In genomic region chr18:7452331-7452730, GRCh38 we compare ENCODE assay signal across 10 cellular contexts.
A peak's percentile ranks its signal among the peaks of the same experiment; 100 is the strongest.
DNase-seq lines count a peak whose midpoint lies in the region; ATAC-seq, FAIRE-seq and TF ChIP-seq lines count a peak whose summit lies in the region.
"Had no signal": no experiment of that assay in that cellular context is flagged by ENCODE, and none has a peak within 500 bp of the region (broad histone marks: within the 10 kb centered on the region; RNA-seq: fewer than 3 reads in every experiment).

No MANE protein-coding gene starts in this region.

- no peaks in the 10 kb centered on the region for H3K27me3 ChIP-seq in left ventricle myocardium inferior (ENCODE audit: low read depth)
- no peaks in the 10 kb centered on the region for H3K27me3 ChIP-seq in stomach

- no peak overlapping the region for H3K4me3 ChIP-seq in left ventricle myocardium inferior
- no peak overlapping the region for H3K4me3 ChIP-seq in stomach

- no peaks in the 10 kb centered on the region for H3K4me1 Mint-ChIP-seq in T-helper 17 cell
- H3K4me1 Mint-ChIP-seq in stimulated activated memory B cell treated with anti-CD40 and anti-IgM and Interleukin-4, amounts not matched to agents 10 μg/mL and 1 μg/mL and 100 μg/mL, for 72 hours: no peaks in the 10 kb centered on the region
- H3K4me1 Mint-ChIP-seq: IgD-negative memory B cell had no signal

- intact Hi-C loops in left ventricle myocardium inferior (cut with micrococcal nuclease): loop anchor here (10.0 kb wide), 1 partner anchor 92 kb away; no protein-coding TSS in a partner anchor
- intact Hi-C loops in stomach (cut with DNase I; ENCODE audit: low total_unique reads): no loop called here

- no peak for TF ChIP-seq EP300 in stomach (IDR thresholded peaks at IDR 0.05)

- no peaks in the 10 kb centered on the region for H3K9me3 ChIP-seq in left ventricle myocardium inferior (replicated peaks)
- H3K9me3 ChIP-seq in stomach: no peaks in the 10 kb centered on the region
- H3K9me3 ChIP-seq in T-helper 17 cell (ENCODE audit: control insufficient read depth, low read length, poor library complexity, severe bottlenecking): no peaks in the 10 kb centered on the region

- no peak overlapping the region for H3K27ac Mint-ChIP-seq in T-helper 17 cell
- no peak overlapping the region for H3K27ac Mint-ChIP-seq in stimulated activated memory B cell treated with anti-CD40 and anti-IgM and Interleukin-4, amounts not matched to agents 10 μg/mL and 1 μg/mL and 100 μg/mL, for 72 hours
- H3K27ac Mint-ChIP-seq: IgD-negative memory B cell; stimulated activated naive CD8-positive, alpha-beta T cell treated with anti-CD3 and anti-CD28 coated beads, Interleukin-15, Interleukin-2, amounts not matched to agents 100 ng/mL and 50 ng/mL, for 24 hours had no signal

- 31 to 41% (median 38%) methylated on average over 6 of the region's 6 CpGs for WGBS in stomach, 5 donors

- peaks cover 9% of the 10 kb centered on the region for H3K9me3 Mint-ChIP-seq in stimulated activated memory B cell treated with anti-CD40 and anti-IgM and Interleukin-4, amounts not matched to agents 10 μg/mL and 1 μg/mL and 100 μg/mL, for 72 hours
- H3K9me3 Mint-ChIP-seq: stimulated activated naive CD8-positive, alpha-beta T cell treated with anti-CD3 and anti-CD28 coated beads, Interleukin-15, Interleukin-2, amounts not matched to agents 100 ng/mL and 50 ng/mL, for 24 hours had no signal

- no peaks in the 10 kb centered on the region for H3K27me3 Mint-ChIP-seq in T-helper 17 cell
- H3K27me3 Mint-ChIP-seq in stimulated activated memory B cell treated with anti-CD40 and anti-IgM and Interleukin-4, amounts not matched to agents 10 μg/mL and 1 μg/mL and 100 μg/mL, for 72 hours: no peaks in the 10 kb centered on the region
- H3K27me3 Mint-ChIP-seq: IgD-negative memory B cell; stimulated activated naive CD8-positive, alpha-beta T cell treated with anti-CD3 and anti-CD28 coated beads, Interleukin-15, Interleukin-2, amounts not matched to agents 100 ng/mL and 50 ng/mL, for 24 hours had no signal

- H3K27ac ChIP-seq in left ventricle myocardium inferior (replicated peaks) (no peak overlapping the region), stomach (no peak overlapping the region)

- ATAC-seq in GM19351 (IDR thresholded peaks at IDR 0.05; ENCODE audit: unreplicated experiment): no peak
- no peak for ATAC-seq in T-helper 17 cell
- ATAC-seq in stimulated activated memory B cell treated with anti-CD40 and anti-IgM and Interleukin-4, amounts not matched to agents 10 μg/mL and 1 μg/mL and 100 μg/mL, for 72 hours: no peak

- FAIRE-seq in D721Med (lab: Jason Lieb, UNC): no peak

- no peaks in the 10 kb centered on the region for H3K36me3 Mint-ChIP-seq in T-helper 17 cell (ENCODE audit: low read depth)
- no peaks in the 10 kb centered on the region for H3K36me3 Mint-ChIP-seq in stimulated activated memory B cell treated with anti-CD40 and anti-IgM and Interleukin-4, amounts not matched to agents 10 μg/mL and 1 μg/mL and 100 μg/mL, for 72 hours
- H3K36me3 Mint-ChIP-seq: IgD-negative memory B cell had no signal

- H3K36me3 ChIP-seq in left ventricle myocardium inferior (no peaks in the 10 kb centered on the region), stomach (no peaks in the 10 kb centered on the region)

- H3K4me3 Mint-ChIP-seq in T-helper 17 cell: no peak overlapping the region
- H3K4me3 Mint-ChIP-seq in stimulated activated memory B cell treated with anti-CD40 and anti-IgM and Interleukin-4, amounts not matched to agents 10 μg/mL and 1 μg/mL and 100 μg/mL, for 72 hours: no peak overlapping the region
- H3K4me3 Mint-ChIP-seq: IgD-negative memory B cell; stimulated activated naive CD8-positive, alpha-beta T cell treated with anti-CD3 and anti-CD28 coated beads, Interleukin-15, Interleukin-2, amounts not matched to agents 100 ng/mL and 50 ng/mL, for 24 hours had no signal

- TF ChIP-seq CTCF in D721Med (IDR thresholded peaks at IDR 0.05; ENCODE audit: insufficient read depth, missing control alignments) (peak; percentile 30), left ventricle myocardium inferior (IDR thresholded peaks at IDR 0.05; ENCODE audit: borderline replicate concordance) (peak; percentile 77), stomach (IDR thresholded peaks at IDR 0.05) (peak in 4 of 7 experiments; percentile 16 to 59 (median 46))

- no peak for TF ChIP-seq POLR2A in stomach (IDR thresholded peaks at IDR 0.05)

- DNase-seq in D721Med (ENCODE audit: insufficient read length, low spot score) (peak; percentile 58), HT-29 (ENCODE audit: low spot score) (peak; percentile 47), UCSD-AML1 (lab: John Stamatoyannopoulos, UW; ENCODE audit: unreplicated experiment) (peak; percentile 60), left ventricle myocardium inferior (no peak), stomach (no peak), T-helper 17 cell (no peak)

- peaks cover 11% of the 10 kb centered on the region for H3K4me1 ChIP-seq in left ventricle myocardium inferior
- no peaks in the 10 kb centered on the region for H3K4me1 ChIP-seq in stomach

Comparison
In these comparisons a context has a peak if more than half of its experiments do, and no peak if none do; other contexts are left out.
1. DNase-seq: peak in D721Med (single experiment), HT-29 (single experiment) and UCSD-AML1 (single experiment); none in left ventricle myocardium inferior (single experiment), stomach (single experiment) and T-helper 17 cell (0 of 3).
2. Peak in every context shown above with its lines, with median percentiles within 50 percentile points of each other: CTCF ChIP-seq.